ENCODE assay signal across 23 cellular contexts in the genomic region with DNA sequence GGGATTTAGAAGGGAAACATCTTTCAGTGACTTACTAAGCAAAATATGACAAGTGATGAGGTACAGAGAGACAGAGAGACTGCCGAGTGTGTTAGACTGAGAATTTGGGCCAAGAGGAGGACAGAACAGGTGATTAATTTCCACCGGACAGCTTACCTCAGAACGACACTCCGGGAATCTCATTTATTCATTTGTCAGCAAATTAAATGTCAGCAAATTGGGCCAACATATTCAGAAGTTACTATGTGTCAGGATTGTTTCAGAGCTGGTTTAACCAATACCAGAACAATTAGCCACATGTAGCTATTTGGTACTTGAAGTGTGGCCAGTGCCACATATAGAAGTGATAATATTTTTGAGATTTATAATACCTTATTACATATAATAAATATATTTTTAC.
"Had no signal": no experiment of that assay in that cellular context is flagged by ENCODE, and none has a peak within 500 bp of the region (broad histone marks: within the 10 kb centered on the region; RNA-seq: fewer than 3 reads in every experiment).

No MANE protein-coding gene starts in this region.

- H3K27ac Mint-ChIP-seq: immature natural killer cell had no signal

- H3K36me3 Mint-ChIP-seq: immature natural killer cell had no signal

- ATAC-seq: foreskin keratinocyte, gastroesophageal sphincter, heart left ventricle, left cardiac atrium, left lung, left ventricle myocardium superior, lower lobe of right lung had no signal

- H3K27me3 ChIP-seq: dorsolateral prefrontal cortex, esophagus muscularis mucosa, foreskin keratinocyte, gastroesophageal sphincter, heart left ventricle, hepatocyte, left lung had no signal

- H3K4me2 ChIP-seq: hepatocyte had no signal

- H2AFZ ChIP-seq: hepatocyte had no signal

- FAIRE-seq: colon, endothelial cell of umbilical vein, frontal cortex, islet of Langerhans, keratinocyte had no signal

- DNase-seq: dermis blood vessel endothelial cell; dorsolateral prefrontal cortex; effector CD4-positive, alpha-beta T cell; effector memory CD4-positive, alpha-beta T cell; foreskin keratinocyte; heart left ventricle; hypothalamus; immature natural killer cell; left cardiac atrium; left lung; left ventricle myocardium superior; lower lobe of right lung; mesendoderm; midbrain had no signal

- H3K4me1 Mint-ChIP-seq: immature natural killer cell had no signal

- H3K9me3 ChIP-seq: esophagus muscularis mucosa, gastroesophageal sphincter, heart left ventricle, left lung, lower lobe of right lung had no signal

- H3K27ac ChIP-seq: coronary artery, dorsolateral prefrontal cortex, esophagus muscularis mucosa, foreskin keratinocyte, gastroesophageal sphincter, heart left ventricle, hepatocyte, left lung, lower lobe of right lung had no signal

- H3K4me1 ChIP-seq: esophagus muscularis mucosa, gastroesophageal sphincter, heart left ventricle, left lung, lower lobe of right lung had no signal

- H3K4me3 ChIP-seq: coronary artery, dorsolateral prefrontal cortex, esophagus muscularis mucosa, gastroesophageal sphincter, heart left ventricle, hepatocyte, left lung, lower lobe of right lung had no signal

- H3K36me3 ChIP-seq: esophagus muscularis mucosa, gastroesophageal sphincter, heart left ventricle, left lung, lower lobe of right lung had no signal

- H3K79me2 ChIP-seq: hepatocyte had no signal

- H3K4me3 Mint-ChIP-seq: immature natural killer cell had no signal
